Comparison of ENCODE assay signal across 21 cellular contexts in the genomic region with DNA sequence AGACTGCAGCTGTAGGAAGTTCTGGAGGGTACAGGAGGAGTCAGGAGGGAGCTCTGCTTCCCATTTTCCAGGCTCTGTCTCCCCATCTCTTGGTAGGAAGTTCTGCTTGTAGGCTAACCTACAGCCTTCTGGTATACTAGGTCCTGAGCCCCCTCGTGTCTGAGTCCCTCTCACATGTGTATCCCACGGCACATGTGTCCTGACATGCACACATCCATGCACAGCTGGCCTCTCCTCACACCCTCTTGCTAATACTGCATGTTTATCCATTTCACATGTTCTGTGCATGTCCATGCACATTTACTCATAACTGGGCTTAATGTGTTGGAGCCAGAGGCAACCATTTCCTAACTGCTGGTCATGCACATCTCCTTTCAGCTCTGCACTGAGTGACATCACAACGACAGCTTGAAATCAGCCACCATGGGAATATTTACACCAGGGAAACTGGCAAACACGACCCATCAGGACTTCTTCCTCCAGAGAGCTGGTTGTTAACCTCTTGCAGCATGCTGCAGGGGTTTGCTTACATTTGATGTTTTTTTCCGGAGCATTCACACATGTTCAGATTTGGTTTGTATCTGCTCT. TPM values are rescaled to one million over a fixed set of nuclear protein-coding genes. Genes with fewer than 3 reads are reported as not detected.
DNase-seq lines count a peak whose midpoint lies in the region; FAIRE-seq and TF ChIP-seq lines count a peak whose summit lies in the region.
"Had no signal": no experiment of that assay in that cellular context is flagged by ENCODE, and none has a peak within 500 bp of the region (broad histone marks: within the 10 kb centered on the region; RNA-seq: fewer than 3 reads in every experiment).

No MANE protein-coding gene starts in this region.

- H3K9me3 ChIP-seq in sigmoid colon: no peaks in the 10 kb centered on the region
- H3K9me3 ChIP-seq: SJSA1 had no signal

- FAIRE-seq in GM12892 (lab: Jason Lieb, UNC): peak; percentile 67

- no peak for TF ChIP-seq EP300 in sigmoid colon (IDR thresholded peaks at IDR 0.05)

- H3K36me3 ChIP-seq in sigmoid colon: no peaks in the 10 kb centered on the region
- H3K36me3 ChIP-seq: SJSA1 had no signal

- H3K36me3 Mint-ChIP-seq in chondrocyte (ENCODE audit: low read depth): no peaks in the 10 kb centered on the region

- no peak overlapping the region for H3K4me3 Mint-ChIP-seq in chondrocyte (ENCODE audit: unreplicated experiment)

- no peak overlapping the region for H3K4me3 ChIP-seq in sigmoid colon
- H3K4me3 ChIP-seq: SJSA1 had no signal

- no peak overlapping the region for H3K27ac Mint-ChIP-seq in chondrocyte (ENCODE audit: unreplicated experiment)

- TF ChIP-seq POLR2A in GM12892 (IDR thresholded peaks at IDR 0.05; ENCODE audit: low read depth, low read length) (no peak), sigmoid colon (IDR thresholded peaks at IDR 0.05) (no peak)

- peaks cover 4% of the 10 kb centered on the region for H3K9me3 Mint-ChIP-seq in chondrocyte (ENCODE audit: low read depth)

- 61 to 65% methylated on average over 5 of the region's 5 CpGs for WGBS in sigmoid colon, 2 donors

- DNase-seq in DMS 273 (lab: John Stamatoyannopoulos, UW; ENCODE audit: unreplicated experiment) (peak; percentile 17), DMS 273 treated with DMSO at 0.1 percent for 48 hours (lab: John Stamatoyannopoulos, UW) (no peak), GM12892 (ENCODE audit: insufficient read length) (no peak), chondrocyte (ENCODE audit: low spot score) (peak; percentile 22), sigmoid colon (peak; percentile 15), mucosa of gallbladder (ENCODE audit: low spot score) (no peak), T-helper 9 cell (no peak), caudate nucleus (lab: John Stamatoyannopoulos, UW) (no peak)
- DNase-seq: ACHN, Karpas-422, NCI-H1417, NCI-H187 treated with DMSO at 0.1 percent for 48 hours, NCI-H2107, NCI-H446 treated with DMSO at 0.1 percent for 48 hours, NCI-H526 treated with DMSO at 0.1 percent for 48 hours had no signal

- no peaks in the 10 kb centered on the region for H3K4me1 ChIP-seq in sigmoid colon
- H3K4me1 ChIP-seq: SJSA1 had no signal

- peaks cover 0 to 26% (median 6%) of the 10 kb centered on the region in 3 donors for H3K27me3 ChIP-seq in sigmoid colon

- intact Hi-C loops in sigmoid colon (cut with DNase I): no loop called here

- peaks cover 48% of the 10 kb centered on the region for H3K27me3 Mint-ChIP-seq in chondrocyte (ENCODE audit: low read depth)

- no peak overlapping the region for H3K27ac ChIP-seq in sigmoid colon
- H3K27ac ChIP-seq in caudate nucleus (ENCODE audit: low read depth, low read length): no peak overlapping the region
- H3K27ac ChIP-seq: 22Rv1, C4-2B, SJSA1 had no signal

- no peaks in the 10 kb centered on the region for H3K4me1 Mint-ChIP-seq in chondrocyte (ENCODE audit: low read depth)

- TF ChIP-seq CTCF in chondrocyte (IDR thresholded peaks at IDR 0.05): no peak
- no peak for TF ChIP-seq CTCF in sigmoid colon (IDR thresholded peaks at IDR 0.05)

RNA-seq across cellular contexts. Expression of gene CD209, which starts 3.0 kb away (rescaled TPM):
- 0.23 TPM for polyA plus RNA-seq in GM12892 (2012; ENCODE audit: missing spikeins)
- total RNA-seq in chondrocyte (not detected in 3 replicates), sigmoid colon (1 to 10 TPM; 1.4 to 6.4 (median 5.6) TPM), mucosa of gallbladder (7.5 TPM)
- 10 to 100 TPM in 1 of 3 donors, 1 to 10 TPM in 2; 2.9 to 12.3 (median 3.6) TPM for polyA plus RNA-seq in sigmoid colon
- total RNA-seq: M059J, SJSA1 had no signal

RNA-seq across cellular contexts. Expression of gene CLEC4G, which starts 12.4 kb away (rescaled TPM):
- 0.25 TPM for polyA plus RNA-seq in GM12892 (2012; ENCODE audit: missing spikeins)
- not detected in 3 replicates for total RNA-seq in chondrocyte
- total RNA-seq in sigmoid colon: 1 to 10 TPM; 1.4 to 3.6 (median 3.1) TPM
- polyA plus RNA-seq in sigmoid colon: under 1 TPM in 2 of 3 donors, not detected in 1; 0.45 to 0.46 TPM
- total RNA-seq in mucosa of gallbladder: 0.83 TPM
- total RNA-seq: H4, M059J, SJSA1 had no signal

RNA-seq across cellular contexts. Expression of gene CLEC4M, which starts 18.8 kb away (rescaled TPM):
- 0.25 TPM for polyA plus RNA-seq in GM12892 (2012; ENCODE audit: missing spikeins)
- total RNA-seq in chondrocyte (not detected in 3 replicates), sigmoid colon (1 to 10 TPM in 1 of 4 donors, not detected in 3; 1.4 TPM), mucosa of gallbladder (not detected)
- under 1 TPM in 2 of 3 donors, not detected in 1; under 0.01 to 0.82 TPM for polyA plus RNA-seq in sigmoid colon
- total RNA-seq: H4, M059J, Right ventricle myocardium inferior, SJSA1 had no signal

RNA-seq across cellular contexts. Expression of gene FCER2, which starts 42.4 kb away (rescaled TPM):
- polyA plus RNA-seq in GM12892 (2012; ENCODE audit: missing spikeins): 274 TPM
- total RNA-seq in chondrocyte (not detected in 3 replicates), sigmoid colon (1 to 10 TPM in 1 of 4 donors, under 1 TPM in 3; 0.27 to 2.5 (median 0.61) TPM), mucosa of gallbladder (0.86 TPM)
- 10 to 100 TPM in 1 of 3 donors, under 1 TPM in 1, not detected in 1; 0.46 to 14.7 TPM for polyA plus RNA-seq in sigmoid colon
- total RNA-seq: H4, M059J, SJSA1 had no signal

Comparison
In these comparisons a context has a peak if more than half of its experiments do, and no peak if none do; other contexts are left out.
1. DNase-seq: peak in DMS 273 (single experiment), chondrocyte (single experiment) and sigmoid colon (single experiment); none in DMS 273 treated with DMSO at 0.1 percent for 48 hours (single experiment), GM12892 (single experiment), mucosa of gallbladder (single experiment), T-helper 9 cell (single experiment) and caudate nucleus (0 of 61).